In genomic region chr5:109589983-109590382, GRCh38 we compare ENCODE assay signal across 11 cellular contexts.
DNase-seq lines count a peak whose midpoint lies in the region; ATAC-seq and TF ChIP-seq lines count a peak whose summit lies in the region.
"Had no signal": no experiment of that assay in that cellular context is flagged by ENCODE, and none has a peak within 500 bp of the region (broad histone marks: within the 10 kb centered on the region; RNA-seq: fewer than 3 reads in every experiment).

No MANE protein-coding gene starts in this region.

- H2AFZ ChIP-seq in HCT116 (ENCODE audit: low read depth, low read length, poor library complexity, severe bottlenecking) = no peak overlapping the region

- DNase-seq in DMS 273 treated with DMSO at 0.1 percent for 48 hours (lab: John Stamatoyannopoulos, UW) (peak; percentile 5), HCT116 (ENCODE audit: low read depth, low spot score) (no peak), SW480 (ENCODE audit: low spot score) (peak; percentile 9), lung microvascular endothelial cell (ENCODE audit: low read depth in 2 of 2) (peak; percentile 22 to 34), colonic mucosa (no peak), HEK293T (ENCODE audit: extremely low spot score) (no peak)
- no peak for DNase-seq in stimulated activated CD4-positive, alpha-beta T cell treated with anti-CD3 and anti-CD28 coated beads, Interleukin-2, amount 100 ng/mL, for 24 hours
- DNase-seq: NCI-H2081 treated with DMSO at 0.1 percent for 48 hours had no signal

- no TSS peak for BruUV-seq in HCT116 (replicated peaks; lab: Mats Ljungman, UMichigan)

- no peak overlapping the region for H3K4me2 ChIP-seq in HCT116 (ENCODE audit: low read length)

- no peaks in the 10 kb centered on the region for H3K4me1 ChIP-seq in HCT116 (ENCODE audit: control insufficient read depth in 1 of 2, insufficient read depth in 2 of 2, low read length in 2 of 2)
- no peaks in the 10 kb centered on the region for H3K4me1 ChIP-seq in colonic mucosa
- H3K4me1 ChIP-seq: tibial nerve had no signal

- H3K9me2 ChIP-seq in HCT116 (ENCODE audit: insufficient read depth) = no peaks in the 10 kb centered on the region

- peak; percentile 28; the same call in 1 of the 2 replicates for TF ChIP-seq RAD21 in HCT116 (IDR thresholded peaks at IDR 0.05; ENCODE audit: low read depth)

- H3K27me3 ChIP-seq in HCT116 (ENCODE audit: insufficient read depth, low read length) = peaks cover 4% of the 10 kb centered on the region; the same call in 1 of the 2 replicates
- no peaks in the 10 kb centered on the region for H3K27me3 ChIP-seq in colonic mucosa
- H3K27me3 ChIP-seq: neutrophil, tibial nerve had no signal

- H3K9ac ChIP-seq in HCT116 (ENCODE audit: low read length) (no peak overlapping the region), colonic mucosa (ENCODE audit: low read depth in 2 of 2, low read length in 2 of 2) (no peak overlapping the region)

- intact Hi-C loops in HCT116 (cut with micrococcal nuclease) = no loop called here
- intact Hi-C loops in colonic mucosa (cut with DNase I) = no loop called here

- POLR2A ChIA-PET in HCT116 (lab: Charles Lee) (no interaction called here), HEK293T (lab: Yijun Ruan, JAX) (no interaction called here)

- RAD21 ChIA-PET in HCT116 (lab: Charles Lee; ENCODE audit: low non-redundant PET in 1 of 2, low total read pairs in 2 of 2, uncharacterized antibody in 2 of 2, unreplicated experiment in 2 of 2) = no interaction called here

- H4K20me1 ChIP-seq in HCT116 (ENCODE audit: insufficient read depth) = no peaks in the 10 kb centered on the region

- no peak overlapping the region for H3K4me3 ChIP-seq in HCT116 (replicated peaks in 1 of 2; ENCODE audit: low read depth in 1 of 2, low read length in 2 of 2)
- H3K4me3 ChIP-seq in colonic mucosa = no peak overlapping the region
- H3K4me3 ChIP-seq: tibial nerve had no signal

- H3K27ac ChIP-seq in HCT116 (ENCODE audit: low read depth, low read length) = no peak overlapping the region
- H3K27ac ChIP-seq in colonic mucosa = no peak overlapping the region
- H3K27ac ChIP-seq: neutrophil, tibial nerve had no signal

- ATAC-seq in HCT116 (peak; percentile 32; the same call in 1 of the 2 replicates), GM21825 (IDR thresholded peaks at IDR 0.05; ENCODE audit: unreplicated experiment) (no peak)

- no peaks in the 10 kb centered on the region for H3K79me2 ChIP-seq in HCT116 (ENCODE audit: insufficient read depth, low read length)

- TF ChIP-seq POLR2A in HCT116 (IDR thresholded peaks at IDR 0.05; ENCODE audit: borderline replicate concordance, extremely low read depth, insufficient read depth, insufficient read length) = no peak

- CTCF ChIA-PET in HCT116 (lab: Charles Lee) = no interaction called here
- CTCF ChIA-PET in HEK293T (lab: Yijun Ruan, JAX) = no interaction called here

- TF ChIP-seq CTCF in HCT116 (IDR thresholded peaks at IDR 0.05 in 2 of 3, conservative IDR thresholded peaks at IDR 0.05 in 1 of 3; ENCODE audit: borderline replicate concordance in 1 of 3, insufficient read depth in 1 of 3, low read depth in 2 of 3, low read length in 2 of 3) = no peak
- no peak for TF ChIP-seq CTCF in colonic mucosa (IDR thresholded peaks at IDR 0.05)

- H3K36me3 ChIP-seq in HCT116 (ENCODE audit: control insufficient read depth in 1 of 2, insufficient read depth in 2 of 2, low read length in 2 of 2) = no peaks in the 10 kb centered on the region
- H3K36me3 ChIP-seq in colonic mucosa = no peaks in the 10 kb centered on the region
- H3K36me3 ChIP-seq: neutrophil, tibial nerve had no signal

- H3K9me3 ChIP-seq in HCT116 (ENCODE audit: control insufficient read depth in 1 of 2, insufficient read depth in 1 of 2, low read depth in 1 of 2, low read length in 2 of 2) (no peaks in the 10 kb centered on the region), colonic mucosa (no peaks in the 10 kb centered on the region)
- H3K9me3 ChIP-seq: neutrophil, tibial nerve had no signal

TF ChIP-seq in HCT116, 20 proteins besides CTCF, POLR2A, EP300 and RAD21 (continues in another document):
- no peak for TF ChIP-seq FOSL1 (IDR thresholded peaks at IDR 0.05; ENCODE audit: low read depth)
- no peak for TF ChIP-seq POLR2AphosphoS5 (IDR thresholded peaks at IDR 0.05; ENCODE audit: low read depth, low read length)
- no peak for TF ChIP-seq ELF1 (IDR thresholded peaks at IDR 0.05; ENCODE audit: borderline replicate concordance, low read depth)
- TF ChIP-seq CEBPB (IDR thresholded peaks at IDR 0.05; ENCODE audit: low read depth) = no peak
- TF ChIP-seq, protein P1, sequence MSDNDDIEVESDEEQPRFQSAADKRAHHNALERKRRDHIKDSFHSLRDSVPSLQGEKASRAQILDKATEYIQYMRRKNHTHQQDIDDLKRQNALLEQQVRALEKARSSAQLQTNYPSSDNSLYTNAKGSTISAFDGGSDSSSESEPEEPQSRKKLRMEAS (IDR thresholded peaks at IDR 0.05) = no peak
- TF ChIP-seq, protein P2, sequence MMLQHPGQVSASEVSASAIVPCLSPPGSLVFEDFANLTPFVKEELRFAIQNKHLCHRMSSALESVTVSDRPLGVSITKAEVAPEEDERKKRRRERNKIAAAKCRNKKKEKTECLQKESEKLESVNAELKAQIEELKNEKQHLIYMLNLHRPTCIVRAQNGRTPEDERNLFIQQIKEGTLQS (IDR thresholded peaks at IDR 0.05) = no peak
- TF ChIP-seq, protein P3, sequence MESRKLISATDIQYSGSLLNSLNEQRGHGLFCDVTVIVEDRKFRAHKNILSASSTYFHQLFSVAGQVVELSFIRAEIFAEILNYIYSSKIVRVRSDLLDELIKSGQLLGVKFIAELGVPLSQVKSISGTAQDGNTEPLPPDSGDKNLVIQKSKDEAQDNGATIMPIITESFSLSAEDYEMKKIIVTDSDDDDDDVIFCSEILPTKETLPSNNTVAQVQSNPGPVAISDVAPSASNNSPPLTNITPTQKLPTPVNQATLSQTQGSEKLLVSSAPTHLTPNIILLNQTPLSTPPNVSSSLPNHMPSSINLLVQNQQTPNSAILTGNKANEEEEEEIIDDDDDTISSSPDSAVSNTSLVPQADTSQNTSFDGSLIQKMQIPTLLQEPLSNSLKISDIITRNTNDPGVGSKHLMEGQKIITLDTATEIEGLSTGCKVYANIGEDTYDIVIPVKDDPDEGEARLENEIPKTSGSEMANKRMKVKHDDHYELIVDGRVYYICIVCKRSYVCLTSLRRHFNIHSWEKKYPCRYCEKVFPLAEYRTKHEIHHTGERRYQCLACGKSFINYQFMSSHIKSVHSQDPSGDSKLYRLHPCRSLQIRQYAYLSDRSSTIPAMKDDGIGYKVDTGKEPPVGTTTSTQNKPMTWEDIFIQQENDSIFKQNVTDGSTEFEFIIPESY (IDR thresholded peaks at IDR 0.05; ENCODE audit: extremely low read depth, insufficient replicate concordance, low read length) = no peak
- TF ChIP-seq SRF (IDR thresholded peaks at IDR 0.05; ENCODE audit: low read depth) = no peak
- TF ChIP-seq EZH2 (IDR thresholded peaks at IDR 0.05) = no peak
- no peak for TF ChIP-seq ZFX (IDR thresholded peaks at IDR 0.05)

TF ChIP-seq in HEK293T, 16 proteins besides CTCF, POLR2A, EP300 and RAD21:
- TF ChIP-seq L3MBTL2 (conservative IDR thresholded peaks at IDR 0.05) = no peak
TF ChIP-seq in HEK293T: peak in this region for 0.

Comparison
In these comparisons a context has a peak if more than half of its experiments do, and no peak if none do; other contexts are left out.
1. DNase-seq: peak in DMS 273 treated with DMSO at 0.1 percent for 48 hours (single experiment), SW480 (single experiment) and lung microvascular endothelial cell (2 of 2); none in HCT116 (single experiment), stimulated activated CD4-positive, alpha-beta T cell treated with anti-CD3 and anti-CD28 coated beads, Interleukin-2, amount 100 ng/mL, for 24 hours (0 of 2), colonic mucosa (single experiment) and HEK293T (single experiment).